In the genomic region with DNA sequence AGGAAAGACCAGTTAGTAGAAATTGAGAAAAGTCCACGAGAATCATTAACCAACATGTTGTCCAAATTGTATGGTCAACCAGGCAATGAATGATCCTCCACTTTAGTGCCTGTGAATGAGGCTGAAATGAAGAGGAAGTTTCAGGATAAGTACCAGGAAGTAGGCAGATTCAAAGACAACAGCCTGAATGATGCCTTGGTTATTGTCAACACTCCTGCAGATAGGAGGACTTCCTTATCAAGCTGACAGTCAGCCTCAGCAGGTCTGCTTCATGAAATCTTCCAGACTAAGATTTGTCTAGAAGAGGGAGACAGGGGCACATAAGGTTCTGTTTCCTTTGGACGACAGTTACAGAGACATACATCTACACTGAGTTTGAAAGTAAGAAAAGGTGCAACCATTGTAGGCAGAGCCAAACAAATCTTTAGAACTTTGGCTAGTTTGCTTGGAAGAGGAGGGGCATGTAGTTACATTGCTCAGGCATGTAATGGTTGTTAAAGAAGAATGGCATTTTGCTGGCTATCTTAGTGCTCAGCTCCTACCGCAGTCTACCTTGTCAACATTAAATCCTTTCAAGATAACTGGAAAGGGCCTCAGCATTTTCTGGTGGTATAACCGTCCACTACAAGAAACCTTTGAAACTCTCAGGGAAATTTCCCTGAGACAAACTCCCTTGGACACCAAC, we compare ENCODE assay signal across 1 cellular context.
TF ChIP-seq lines count a peak whose summit lies in the region.

No MANE protein-coding gene starts in this region.

TF ChIP-seq in GM23338, 12 proteins besides CTCF, POLR2A, EP300 and RAD21 (continued from another document):
- TF ChIP-seq, protein P1, sequence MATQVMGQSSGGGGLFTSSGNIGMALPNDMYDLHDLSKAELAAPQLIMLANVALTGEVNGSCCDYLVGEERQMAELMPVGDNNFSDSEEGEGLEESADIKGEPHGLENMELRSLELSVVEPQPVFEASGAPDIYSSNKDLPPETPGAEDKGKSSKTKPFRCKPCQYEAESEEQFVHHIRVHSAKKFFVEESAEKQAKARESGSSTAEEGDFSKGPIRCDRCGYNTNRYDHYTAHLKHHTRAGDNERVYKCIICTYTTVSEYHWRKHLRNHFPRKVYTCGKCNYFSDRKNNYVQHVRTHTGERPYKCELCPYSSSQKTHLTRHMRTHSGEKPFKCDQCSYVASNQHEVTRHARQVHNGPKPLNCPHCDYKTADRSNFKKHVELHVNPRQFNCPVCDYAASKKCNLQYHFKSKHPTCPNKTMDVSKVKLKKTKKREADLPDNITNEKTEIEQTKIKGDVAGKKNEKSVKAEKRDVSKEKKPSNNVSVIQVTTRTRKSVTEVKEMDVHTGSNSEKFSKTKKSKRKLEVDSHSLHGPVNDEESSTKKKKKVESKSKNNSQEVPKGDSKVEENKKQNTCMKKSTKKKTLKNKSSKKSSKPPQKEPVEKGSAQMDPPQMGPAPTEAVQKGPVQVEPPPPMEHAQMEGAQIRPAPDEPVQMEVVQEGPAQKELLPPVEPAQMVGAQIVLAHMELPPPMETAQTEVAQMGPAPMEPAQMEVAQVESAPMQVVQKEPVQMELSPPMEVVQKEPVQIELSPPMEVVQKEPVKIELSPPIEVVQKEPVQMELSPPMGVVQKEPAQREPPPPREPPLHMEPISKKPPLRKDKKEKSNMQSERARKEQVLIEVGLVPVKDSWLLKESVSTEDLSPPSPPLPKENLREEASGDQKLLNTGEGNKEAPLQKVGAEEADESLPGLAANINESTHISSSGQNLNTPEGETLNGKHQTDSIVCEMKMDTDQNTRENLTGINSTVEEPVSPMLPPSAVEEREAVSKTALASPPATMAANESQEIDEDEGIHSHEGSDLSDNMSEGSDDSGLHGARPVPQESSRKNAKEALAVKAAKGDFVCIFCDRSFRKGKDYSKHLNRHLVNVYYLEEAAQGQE (IDR thresholded peaks at IDR 0.05; ENCODE audit: unreplicated experiment): no peak
- TF ChIP-seq ZNF114 (CRISPR knock-in tag; IDR thresholded peaks at IDR 0.05): no peak
- TF ChIP-seq CREB1 (CRISPR knock-in tag; IDR thresholded peaks at IDR 0.05; ENCODE audit: low read depth): no peak
- TF ChIP-seq JUNB (IDR thresholded peaks at IDR 0.05; ENCODE audit: unreplicated experiment): no peak
